1 cellular context compared by ENCODE assay signal in the genomic region with DNA sequence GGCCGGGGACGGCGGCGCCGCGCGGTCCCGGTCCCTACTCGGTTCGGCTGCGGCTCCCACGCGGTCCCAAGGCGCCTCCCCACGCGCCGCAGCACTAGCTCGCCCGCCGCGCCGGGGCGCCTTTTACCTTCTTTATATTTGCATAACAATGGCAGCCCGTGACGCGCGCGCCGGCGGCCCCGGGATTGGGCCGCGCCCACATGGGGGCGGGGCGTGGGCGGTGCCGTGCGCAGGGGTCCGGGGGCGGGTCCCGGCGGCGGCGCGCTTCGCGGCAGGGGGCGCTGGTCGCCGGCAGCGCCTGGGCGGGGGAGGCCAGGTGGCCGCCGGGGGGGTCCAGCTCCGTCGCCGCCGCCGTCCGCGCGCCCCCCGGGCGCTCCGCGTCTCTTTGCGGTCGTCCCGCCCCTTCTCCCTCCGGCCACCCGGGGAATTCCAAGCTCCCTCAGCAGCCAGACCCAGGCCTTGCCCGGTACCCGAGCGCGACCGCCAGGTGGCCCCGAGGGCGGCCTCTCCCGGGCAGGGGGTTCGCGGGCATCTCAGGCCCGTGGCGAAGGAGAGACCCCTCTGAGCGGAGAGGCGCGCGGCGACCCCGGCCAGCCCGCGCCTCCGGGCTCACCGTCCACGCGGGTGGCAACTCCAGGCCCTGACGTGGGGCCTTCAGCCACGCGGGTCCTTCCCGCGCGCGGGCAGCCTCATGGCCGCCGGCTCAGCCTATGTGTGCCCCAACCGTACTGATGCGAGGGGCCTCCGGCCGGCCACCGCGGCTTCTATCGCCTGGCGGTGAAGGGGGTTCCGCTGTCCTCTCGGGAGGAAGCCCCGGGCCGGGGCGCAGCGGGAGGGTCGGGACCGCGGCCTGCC.
A peak's percentile ranks its signal among the peaks of the same experiment; 100 is the strongest.
TF ChIP-seq lines count a peak whose summit lies in the region.

A gene with protein sequence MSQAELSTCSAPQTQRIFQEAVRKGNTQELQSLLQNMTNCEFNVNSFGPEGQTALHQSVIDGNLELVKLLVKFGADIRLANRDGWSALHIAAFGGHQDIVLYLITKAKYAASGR (minus strand): TSS at position 96 of the 855 bp plus-strand sequence. CDS start 343 bp downstream, outside the sequence.

TF ChIP-seq in K562, 482 proteins besides CTCF, POLR2A, EP300 and RAD21 (continued from another document and continues in another):
- TF ChIP-seq, protein P1, sequence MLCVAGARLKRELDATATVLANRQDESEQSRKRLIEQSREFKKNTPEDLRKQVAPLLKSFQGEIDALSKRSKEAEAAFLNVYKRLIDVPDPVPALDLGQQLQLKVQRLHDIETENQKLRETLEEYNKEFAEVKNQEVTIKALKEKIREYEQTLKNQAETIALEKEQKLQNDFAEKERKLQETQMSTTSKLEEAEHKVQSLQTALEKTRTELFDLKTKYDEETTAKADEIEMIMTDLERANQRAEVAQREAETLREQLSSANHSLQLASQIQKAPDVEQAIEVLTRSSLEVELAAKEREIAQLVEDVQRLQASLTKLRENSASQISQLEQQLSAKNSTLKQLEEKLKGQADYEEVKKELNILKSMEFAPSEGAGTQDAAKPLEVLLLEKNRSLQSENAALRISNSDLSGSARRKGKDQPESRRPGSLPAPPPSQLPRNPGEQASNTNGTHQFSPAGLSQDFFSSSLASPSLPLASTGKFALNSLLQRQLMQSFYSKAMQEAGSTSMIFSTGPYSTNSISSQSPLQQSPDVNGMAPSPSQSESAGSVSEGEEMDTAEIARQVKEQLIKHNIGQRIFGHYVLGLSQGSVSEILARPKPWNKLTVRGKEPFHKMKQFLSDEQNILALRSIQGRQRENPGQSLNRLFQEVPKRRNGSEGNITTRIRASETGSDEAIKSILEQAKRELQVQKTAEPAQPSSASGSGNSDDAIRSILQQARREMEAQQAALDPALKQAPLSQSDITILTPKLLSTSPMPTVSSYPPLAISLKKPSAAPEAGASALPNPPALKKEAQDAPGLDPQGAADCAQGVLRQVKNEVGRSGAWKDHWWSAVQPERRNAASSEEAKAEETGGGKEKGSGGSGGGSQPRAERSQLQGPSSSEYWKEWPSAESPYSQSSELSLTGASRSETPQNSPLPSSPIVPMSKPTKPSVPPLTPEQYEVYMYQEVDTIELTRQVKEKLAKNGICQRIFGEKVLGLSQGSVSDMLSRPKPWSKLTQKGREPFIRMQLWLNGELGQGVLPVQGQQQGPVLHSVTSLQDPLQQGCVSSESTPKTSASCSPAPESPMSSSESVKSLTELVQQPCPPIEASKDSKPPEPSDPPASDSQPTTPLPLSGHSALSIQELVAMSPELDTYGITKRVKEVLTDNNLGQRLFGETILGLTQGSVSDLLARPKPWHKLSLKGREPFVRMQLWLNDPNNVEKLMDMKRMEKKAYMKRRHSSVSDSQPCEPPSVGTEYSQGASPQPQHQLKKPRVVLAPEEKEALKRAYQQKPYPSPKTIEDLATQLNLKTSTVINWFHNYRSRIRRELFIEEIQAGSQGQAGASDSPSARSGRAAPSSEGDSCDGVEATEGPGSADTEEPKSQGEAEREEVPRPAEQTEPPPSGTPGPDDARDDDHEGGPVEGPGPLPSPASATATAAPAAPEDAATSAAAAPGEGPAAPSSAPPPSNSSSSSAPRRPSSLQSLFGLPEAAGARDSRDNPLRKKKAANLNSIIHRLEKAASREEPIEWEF (CRISPR knock-in tag; IDR thresholded peaks at IDR 0.05): no peak
- no peak for TF ChIP-seq MIER1 (IDR thresholded peaks at IDR 0.05; ENCODE audit: low read depth)
- TF ChIP-seq CBX8 (IDR thresholded peaks at IDR 0.05; ENCODE audit: borderline replicate concordance, extremely low read depth, low read depth, low read length, poor library complexity, severe bottlenecking): no peak
- TF ChIP-seq FOXK1 (CRISPR knock-in tag; IDR thresholded peaks at IDR 0.05; ENCODE audit: borderline replicate concordance): peak; percentile 95; the same call in 1 of the 2 replicates
- TF ChIP-seq POLR2G (IDR thresholded peaks at IDR 0.05; ENCODE audit: low read depth, low read length): peak; percentile 88
- no peak for TF ChIP-seq ZNF282 (CRISPR knock-in tag; IDR thresholded peaks at IDR 0.05)
- no peak for TF ChIP-seq PHB (CRISPR knock-in tag; IDR thresholded peaks at IDR 0.05)
- TF ChIP-seq ARNT (IDR thresholded peaks at IDR 0.05): no peak
- no peak for TF ChIP-seq CSDE1 (IDR thresholded peaks at IDR 0.05)
- no peak for TF ChIP-seq POLR2AphosphoS2 (IDR thresholded peaks at IDR 0.05; ENCODE audit: low read length)
- peak; percentile 72 for TF ChIP-seq RBFOX2 (IDR thresholded peaks at IDR 0.05; ENCODE audit: low read depth, low read length)
- TF ChIP-seq, protein P2, sequence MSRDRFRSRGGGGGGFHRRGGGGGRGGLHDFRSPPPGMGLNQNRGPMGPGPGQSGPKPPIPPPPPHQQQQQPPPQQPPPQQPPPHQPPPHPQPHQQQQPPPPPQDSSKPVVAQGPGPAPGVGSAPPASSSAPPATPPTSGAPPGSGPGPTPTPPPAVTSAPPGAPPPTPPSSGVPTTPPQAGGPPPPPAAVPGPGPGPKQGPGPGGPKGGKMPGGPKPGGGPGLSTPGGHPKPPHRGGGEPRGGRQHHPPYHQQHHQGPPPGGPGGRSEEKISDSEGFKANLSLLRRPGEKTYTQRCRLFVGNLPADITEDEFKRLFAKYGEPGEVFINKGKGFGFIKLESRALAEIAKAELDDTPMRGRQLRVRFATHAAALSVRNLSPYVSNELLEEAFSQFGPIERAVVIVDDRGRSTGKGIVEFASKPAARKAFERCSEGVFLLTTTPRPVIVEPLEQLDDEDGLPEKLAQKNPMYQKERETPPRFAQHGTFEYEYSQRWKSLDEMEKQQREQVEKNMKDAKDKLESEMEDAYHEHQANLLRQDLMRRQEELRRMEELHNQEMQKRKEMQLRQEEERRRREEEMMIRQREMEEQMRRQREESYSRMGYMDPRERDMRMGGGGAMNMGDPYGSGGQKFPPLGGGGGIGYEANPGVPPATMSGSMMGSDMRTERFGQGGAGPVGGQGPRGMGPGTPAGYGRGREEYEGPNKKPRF (IDR thresholded peaks at IDR 0.05; ENCODE audit: low read depth, low read length): no peak
- peak; percentile 98 for TF ChIP-seq SOX6 (IDR thresholded peaks at IDR 0.05)
- TF ChIP-seq ATF1 (CRISPR knock-in tag; IDR thresholded peaks at IDR 0.05): no peak
- TF ChIP-seq ATF1 (tag; IDR thresholded peaks at IDR 0.05): peak; percentile 51
- no peak for TF ChIP-seq SREBF1 (IDR thresholded peaks at IDR 0.05; ENCODE audit: borderline replicate concordance, low read depth, low read length)
- TF ChIP-seq NFE2 (IDR thresholded peaks at IDR 0.05; ENCODE audit: low read depth): no peak
- TF ChIP-seq, protein P3, sequence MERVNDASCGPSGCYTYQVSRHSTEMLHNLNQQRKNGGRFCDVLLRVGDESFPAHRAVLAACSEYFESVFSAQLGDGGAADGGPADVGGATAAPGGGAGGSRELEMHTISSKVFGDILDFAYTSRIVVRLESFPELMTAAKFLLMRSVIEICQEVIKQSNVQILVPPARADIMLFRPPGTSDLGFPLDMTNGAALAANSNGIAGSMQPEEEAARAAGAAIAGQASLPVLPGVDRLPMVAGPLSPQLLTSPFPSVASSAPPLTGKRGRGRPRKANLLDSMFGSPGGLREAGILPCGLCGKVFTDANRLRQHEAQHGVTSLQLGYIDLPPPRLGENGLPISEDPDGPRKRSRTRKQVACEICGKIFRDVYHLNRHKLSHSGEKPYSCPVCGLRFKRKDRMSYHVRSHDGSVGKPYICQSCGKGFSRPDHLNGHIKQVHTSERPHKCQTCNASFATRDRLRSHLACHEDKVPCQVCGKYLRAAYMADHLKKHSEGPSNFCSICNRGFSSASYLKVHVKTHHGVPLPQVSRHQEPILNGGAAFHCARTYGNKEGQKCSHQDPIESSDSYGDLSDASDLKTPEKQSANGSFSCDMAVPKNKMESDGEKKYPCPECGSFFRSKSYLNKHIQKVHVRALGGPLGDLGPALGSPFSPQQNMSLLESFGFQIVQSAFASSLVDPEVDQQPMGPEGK (CRISPR knock-in tag; IDR thresholded peaks at IDR 0.05; ENCODE audit: borderline replicate concordance): no peak
- TF ChIP-seq ZNF561 (CRISPR knock-in tag; conservative IDR thresholded peaks at IDR 0.05): no peak
- TF ChIP-seq ZNF253 (CRISPR knock-in tag; conservative IDR thresholded peaks at IDR 0.05): no peak
- no peak for TF ChIP-seq TCF7L2 (IDR thresholded peaks at IDR 0.05; ENCODE audit: low read depth, low read length)
- no peak for TF ChIP-seq ZNF121 (CRISPR knock-in tag; conservative IDR thresholded peaks at IDR 0.05)
- TF ChIP-seq HDAC2 (IDR thresholded peaks at IDR 0.05): 0 out of 2 replicates have a peak, but pooled peaks have one; percentile 30
- no peak for TF ChIP-seq CHCHD3 (CRISPR knock-in tag; IDR thresholded peaks at IDR 0.05)
- peak; percentile 44 to 90 (median 88) for TF ChIP-seq YY1 (IDR thresholded peaks at IDR 0.05; ENCODE audit: borderline replicate concordance in 1 of 3, control insufficient read depth in 1 of 3, extremely low read depth in 1 of 3, insufficient read depth in 3 of 3, insufficient read length in 1 of 3, insufficient replicate concordance in 2 of 3, low read depth in 1 of 3, low read length in 2 of 3)
- TF ChIP-seq NCOA6 (IDR thresholded peaks at IDR 0.05): no peak
- no peak for TF ChIP-seq KLF13 (tag; IDR thresholded peaks at IDR 0.05; ENCODE audit: borderline replicate concordance, low read depth)
- TF ChIP-seq, protein P4, sequence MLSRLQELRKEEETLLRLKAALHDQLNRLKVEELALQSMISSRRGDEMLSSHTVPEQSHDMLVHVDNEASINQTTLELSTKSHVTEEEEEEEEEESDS (CRISPR knock-in tag; IDR thresholded peaks at IDR 0.05): no peak
- TF ChIP-seq CHD2 (IDR thresholded peaks at IDR 0.05; ENCODE audit: low read depth, low read length): no peak
- TF ChIP-seq, protein P5, sequence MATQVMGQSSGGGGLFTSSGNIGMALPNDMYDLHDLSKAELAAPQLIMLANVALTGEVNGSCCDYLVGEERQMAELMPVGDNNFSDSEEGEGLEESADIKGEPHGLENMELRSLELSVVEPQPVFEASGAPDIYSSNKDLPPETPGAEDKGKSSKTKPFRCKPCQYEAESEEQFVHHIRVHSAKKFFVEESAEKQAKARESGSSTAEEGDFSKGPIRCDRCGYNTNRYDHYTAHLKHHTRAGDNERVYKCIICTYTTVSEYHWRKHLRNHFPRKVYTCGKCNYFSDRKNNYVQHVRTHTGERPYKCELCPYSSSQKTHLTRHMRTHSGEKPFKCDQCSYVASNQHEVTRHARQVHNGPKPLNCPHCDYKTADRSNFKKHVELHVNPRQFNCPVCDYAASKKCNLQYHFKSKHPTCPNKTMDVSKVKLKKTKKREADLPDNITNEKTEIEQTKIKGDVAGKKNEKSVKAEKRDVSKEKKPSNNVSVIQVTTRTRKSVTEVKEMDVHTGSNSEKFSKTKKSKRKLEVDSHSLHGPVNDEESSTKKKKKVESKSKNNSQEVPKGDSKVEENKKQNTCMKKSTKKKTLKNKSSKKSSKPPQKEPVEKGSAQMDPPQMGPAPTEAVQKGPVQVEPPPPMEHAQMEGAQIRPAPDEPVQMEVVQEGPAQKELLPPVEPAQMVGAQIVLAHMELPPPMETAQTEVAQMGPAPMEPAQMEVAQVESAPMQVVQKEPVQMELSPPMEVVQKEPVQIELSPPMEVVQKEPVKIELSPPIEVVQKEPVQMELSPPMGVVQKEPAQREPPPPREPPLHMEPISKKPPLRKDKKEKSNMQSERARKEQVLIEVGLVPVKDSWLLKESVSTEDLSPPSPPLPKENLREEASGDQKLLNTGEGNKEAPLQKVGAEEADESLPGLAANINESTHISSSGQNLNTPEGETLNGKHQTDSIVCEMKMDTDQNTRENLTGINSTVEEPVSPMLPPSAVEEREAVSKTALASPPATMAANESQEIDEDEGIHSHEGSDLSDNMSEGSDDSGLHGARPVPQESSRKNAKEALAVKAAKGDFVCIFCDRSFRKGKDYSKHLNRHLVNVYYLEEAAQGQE (CRISPR knock-in tag; IDR thresholded peaks at IDR 0.05; ENCODE audit: low read depth): 0 out of 2 replicates have a peak, but pooled peaks have one; percentile 29
- TF ChIP-seq PHF21A (IDR thresholded peaks at IDR 0.05; ENCODE audit: borderline replicate concordance, low read depth): no peak
- no peak for TF ChIP-seq PYGO2 (tag; IDR thresholded peaks at IDR 0.05)
- TF ChIP-seq MTA1 (IDR thresholded peaks at IDR 0.05; ENCODE audit: borderline replicate concordance): 0 out of 2 replicates have a peak, but pooled peaks have one; percentile 14
- TF ChIP-seq, protein P6, sequence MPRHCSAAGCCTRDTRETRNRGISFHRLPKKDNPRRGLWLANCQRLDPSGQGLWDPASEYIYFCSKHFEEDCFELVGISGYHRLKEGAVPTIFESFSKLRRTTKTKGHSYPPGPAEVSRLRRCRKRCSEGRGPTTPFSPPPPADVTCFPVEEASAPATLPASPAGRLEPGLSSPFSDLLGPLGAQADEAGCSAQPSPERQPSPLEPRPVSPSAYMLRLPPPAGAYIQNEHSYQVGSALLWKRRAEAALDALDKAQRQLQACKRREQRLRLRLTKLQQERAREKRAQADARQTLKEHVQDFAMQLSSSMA (CRISPR knock-in tag; IDR thresholded peaks at IDR 0.05): 0 out of 2 replicates have a peak, but pooled peaks have one; percentile 27
- no peak for TF ChIP-seq ETV6 (IDR thresholded peaks at IDR 0.05; ENCODE audit: borderline replicate concordance in 1 of 2, low read depth in 2 of 2, low read length in 1 of 2)
- TF ChIP-seq ETV6 (CRISPR knock-in tag; IDR thresholded peaks at IDR 0.05; ENCODE audit: borderline replicate concordance): peak; percentile 92; the same call in 1 of the 2 replicates
- no peak for TF ChIP-seq KDM4B (IDR thresholded peaks at IDR 0.05; ENCODE audit: borderline replicate concordance in 2 of 2, low read depth in 1 of 2)
- TF ChIP-seq, protein P7, sequence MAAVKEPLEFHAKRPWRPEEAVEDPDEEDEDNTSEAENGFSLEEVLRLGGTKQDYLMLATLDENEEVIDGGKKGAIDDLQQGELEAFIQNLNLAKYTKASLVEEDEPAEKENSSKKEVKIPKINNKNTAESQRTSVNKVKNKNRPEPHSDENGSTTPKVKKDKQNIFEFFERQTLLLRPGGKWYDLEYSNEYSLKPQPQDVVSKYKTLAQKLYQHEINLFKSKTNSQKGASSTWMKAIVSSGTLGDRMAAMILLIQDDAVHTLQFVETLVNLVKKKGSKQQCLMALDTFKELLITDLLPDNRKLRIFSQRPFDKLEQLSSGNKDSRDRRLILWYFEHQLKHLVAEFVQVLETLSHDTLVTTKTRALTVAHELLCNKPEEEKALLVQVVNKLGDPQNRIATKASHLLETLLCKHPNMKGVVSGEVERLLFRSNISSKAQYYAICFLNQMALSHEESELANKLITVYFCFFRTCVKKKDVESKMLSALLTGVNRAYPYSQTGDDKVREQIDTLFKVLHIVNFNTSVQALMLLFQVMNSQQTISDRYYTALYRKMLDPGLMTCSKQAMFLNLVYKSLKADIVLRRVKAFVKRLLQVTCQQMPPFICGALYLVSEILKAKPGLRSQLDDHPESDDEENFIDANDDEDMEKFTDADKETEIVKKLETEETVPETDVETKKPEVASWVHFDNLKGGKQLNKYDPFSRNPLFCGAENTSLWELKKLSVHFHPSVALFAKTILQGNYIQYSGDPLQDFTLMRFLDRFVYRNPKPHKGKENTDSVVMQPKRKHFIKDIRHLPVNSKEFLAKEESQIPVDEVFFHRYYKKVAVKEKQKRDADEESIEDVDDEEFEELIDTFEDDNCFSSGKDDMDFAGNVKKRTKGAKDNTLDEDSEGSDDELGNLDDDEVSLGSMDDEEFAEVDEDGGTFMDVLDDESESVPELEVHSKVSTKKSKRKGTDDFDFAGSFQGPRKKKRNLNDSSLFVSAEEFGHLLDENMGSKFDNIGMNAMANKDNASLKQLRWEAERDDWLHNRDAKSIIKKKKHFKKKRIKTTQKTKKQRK (IDR thresholded peaks at IDR 0.05; ENCODE audit: borderline replicate concordance, low read depth, low read length): no peak
- TF ChIP-seq NFATC3 (IDR thresholded peaks at IDR 0.05): no peak
- TF ChIP-seq NFIX (CRISPR knock-in tag; IDR thresholded peaks at IDR 0.05; ENCODE audit: low read depth): no peak
